1 cellular context compared by ENCODE assay signal in the genomic region with DNA sequence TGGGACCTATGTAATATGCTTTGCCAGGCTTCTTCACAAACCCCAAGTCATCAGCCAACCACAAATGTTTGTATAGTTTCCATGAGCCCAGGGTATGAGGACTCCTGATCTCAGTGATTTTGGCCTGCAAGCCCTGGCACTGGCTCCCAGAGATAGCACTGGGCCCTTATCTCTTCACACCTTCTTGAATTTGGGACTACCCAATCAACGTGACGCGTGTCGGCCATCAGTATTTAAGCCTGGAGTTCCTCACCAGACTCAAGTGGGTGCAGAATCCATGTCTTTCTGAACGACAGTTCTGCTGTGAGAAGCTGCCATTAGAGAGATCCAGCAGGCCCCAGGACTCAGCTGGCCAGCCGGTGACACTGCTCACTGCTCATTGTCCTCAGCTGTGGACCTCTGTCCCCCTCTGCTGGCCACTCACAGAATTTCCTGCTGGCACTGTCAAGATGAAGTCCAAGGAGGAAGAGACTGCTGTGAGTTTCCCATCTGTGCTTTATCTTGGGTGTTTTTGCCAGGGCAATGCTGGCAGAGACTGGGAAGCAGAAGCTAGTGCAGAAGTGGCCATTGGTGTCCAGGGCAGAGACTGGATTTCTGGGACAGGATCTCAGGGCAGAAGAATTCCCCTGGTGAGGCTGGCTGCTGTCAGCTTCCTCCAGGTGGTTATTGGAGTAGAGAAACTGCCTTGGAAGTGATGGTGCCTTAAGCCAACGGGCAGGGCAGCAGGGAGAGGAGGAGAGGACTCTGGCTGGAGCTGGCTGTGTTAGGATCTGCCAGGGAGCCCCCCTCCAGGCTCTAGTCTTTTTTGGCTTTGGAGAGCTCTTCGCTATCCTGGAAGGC.
A peak's percentile ranks its signal among the peaks of the same experiment; 100 is the strongest.
TF ChIP-seq lines count a peak whose summit lies in the region.

No MANE protein-coding gene starts in this region.

TF ChIP-seq in K562, 482 proteins besides CTCF, POLR2A, EP300 and RAD21 (continued from another document and continues in another):
- TF ChIP-seq, protein P1, sequence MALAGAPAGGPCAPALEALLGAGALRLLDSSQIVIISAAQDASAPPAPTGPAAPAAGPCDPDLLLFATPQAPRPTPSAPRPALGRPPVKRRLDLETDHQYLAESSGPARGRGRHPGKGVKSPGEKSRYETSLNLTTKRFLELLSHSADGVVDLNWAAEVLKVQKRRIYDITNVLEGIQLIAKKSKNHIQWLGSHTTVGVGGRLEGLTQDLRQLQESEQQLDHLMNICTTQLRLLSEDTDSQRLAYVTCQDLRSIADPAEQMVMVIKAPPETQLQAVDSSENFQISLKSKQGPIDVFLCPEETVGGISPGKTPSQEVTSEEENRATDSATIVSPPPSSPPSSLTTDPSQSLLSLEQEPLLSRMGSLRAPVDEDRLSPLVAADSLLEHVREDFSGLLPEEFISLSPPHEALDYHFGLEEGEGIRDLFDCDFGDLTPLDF (CRISPR knock-in tag; IDR thresholded peaks at IDR 0.05), result peak; percentile 64; the same call in 1 of the 2 replicates
- no peak for TF ChIP-seq XRCC3 (IDR thresholded peaks at IDR 0.05)
- TF ChIP-seq ZNF143 (CRISPR knock-in tag; IDR thresholded peaks at IDR 0.05), result no peak
- peak; percentile 27; the same call in 1 of the 2 replicates for TF ChIP-seq ZNF668 (CRISPR knock-in tag; IDR thresholded peaks at IDR 0.05)
- TF ChIP-seq KDM1A (IDR thresholded peaks at IDR 0.05), result peak; percentile 93 to 94
- TF ChIP-seq BRD4 (IDR thresholded peaks at IDR 0.05), result no peak
- no peak for TF ChIP-seq MCM2 (IDR thresholded peaks at IDR 0.05; ENCODE audit: low read depth)
- no peak for TF ChIP-seq PHTF2 (CRISPR knock-in tag; IDR thresholded peaks at IDR 0.05)
- no peak for TF ChIP-seq ZNF780A (CRISPR knock-in tag; IDR thresholded peaks at IDR 0.05)
- TF ChIP-seq CREM (IDR thresholded peaks at IDR 0.05; ENCODE audit: low read depth), result peak; percentile 56; the same call in 1 of the 2 replicates
- TF ChIP-seq ETV1 (tag; conservative IDR thresholded peaks at IDR 0.05; ENCODE audit: low read depth), result no peak
- 0 out of 2 replicates have a peak, but pooled peaks have one; percentile 43 for TF ChIP-seq ZNF24 (IDR thresholded peaks at IDR 0.05)
- no peak for TF ChIP-seq ZFPM2 (CRISPR knock-in tag; IDR thresholded peaks at IDR 0.05)
- TF ChIP-seq ASH1L (IDR thresholded peaks at IDR 0.05; ENCODE audit: borderline replicate concordance, low read depth, partially characterized antibody), result no peak
- TF ChIP-seq, protein P2, sequence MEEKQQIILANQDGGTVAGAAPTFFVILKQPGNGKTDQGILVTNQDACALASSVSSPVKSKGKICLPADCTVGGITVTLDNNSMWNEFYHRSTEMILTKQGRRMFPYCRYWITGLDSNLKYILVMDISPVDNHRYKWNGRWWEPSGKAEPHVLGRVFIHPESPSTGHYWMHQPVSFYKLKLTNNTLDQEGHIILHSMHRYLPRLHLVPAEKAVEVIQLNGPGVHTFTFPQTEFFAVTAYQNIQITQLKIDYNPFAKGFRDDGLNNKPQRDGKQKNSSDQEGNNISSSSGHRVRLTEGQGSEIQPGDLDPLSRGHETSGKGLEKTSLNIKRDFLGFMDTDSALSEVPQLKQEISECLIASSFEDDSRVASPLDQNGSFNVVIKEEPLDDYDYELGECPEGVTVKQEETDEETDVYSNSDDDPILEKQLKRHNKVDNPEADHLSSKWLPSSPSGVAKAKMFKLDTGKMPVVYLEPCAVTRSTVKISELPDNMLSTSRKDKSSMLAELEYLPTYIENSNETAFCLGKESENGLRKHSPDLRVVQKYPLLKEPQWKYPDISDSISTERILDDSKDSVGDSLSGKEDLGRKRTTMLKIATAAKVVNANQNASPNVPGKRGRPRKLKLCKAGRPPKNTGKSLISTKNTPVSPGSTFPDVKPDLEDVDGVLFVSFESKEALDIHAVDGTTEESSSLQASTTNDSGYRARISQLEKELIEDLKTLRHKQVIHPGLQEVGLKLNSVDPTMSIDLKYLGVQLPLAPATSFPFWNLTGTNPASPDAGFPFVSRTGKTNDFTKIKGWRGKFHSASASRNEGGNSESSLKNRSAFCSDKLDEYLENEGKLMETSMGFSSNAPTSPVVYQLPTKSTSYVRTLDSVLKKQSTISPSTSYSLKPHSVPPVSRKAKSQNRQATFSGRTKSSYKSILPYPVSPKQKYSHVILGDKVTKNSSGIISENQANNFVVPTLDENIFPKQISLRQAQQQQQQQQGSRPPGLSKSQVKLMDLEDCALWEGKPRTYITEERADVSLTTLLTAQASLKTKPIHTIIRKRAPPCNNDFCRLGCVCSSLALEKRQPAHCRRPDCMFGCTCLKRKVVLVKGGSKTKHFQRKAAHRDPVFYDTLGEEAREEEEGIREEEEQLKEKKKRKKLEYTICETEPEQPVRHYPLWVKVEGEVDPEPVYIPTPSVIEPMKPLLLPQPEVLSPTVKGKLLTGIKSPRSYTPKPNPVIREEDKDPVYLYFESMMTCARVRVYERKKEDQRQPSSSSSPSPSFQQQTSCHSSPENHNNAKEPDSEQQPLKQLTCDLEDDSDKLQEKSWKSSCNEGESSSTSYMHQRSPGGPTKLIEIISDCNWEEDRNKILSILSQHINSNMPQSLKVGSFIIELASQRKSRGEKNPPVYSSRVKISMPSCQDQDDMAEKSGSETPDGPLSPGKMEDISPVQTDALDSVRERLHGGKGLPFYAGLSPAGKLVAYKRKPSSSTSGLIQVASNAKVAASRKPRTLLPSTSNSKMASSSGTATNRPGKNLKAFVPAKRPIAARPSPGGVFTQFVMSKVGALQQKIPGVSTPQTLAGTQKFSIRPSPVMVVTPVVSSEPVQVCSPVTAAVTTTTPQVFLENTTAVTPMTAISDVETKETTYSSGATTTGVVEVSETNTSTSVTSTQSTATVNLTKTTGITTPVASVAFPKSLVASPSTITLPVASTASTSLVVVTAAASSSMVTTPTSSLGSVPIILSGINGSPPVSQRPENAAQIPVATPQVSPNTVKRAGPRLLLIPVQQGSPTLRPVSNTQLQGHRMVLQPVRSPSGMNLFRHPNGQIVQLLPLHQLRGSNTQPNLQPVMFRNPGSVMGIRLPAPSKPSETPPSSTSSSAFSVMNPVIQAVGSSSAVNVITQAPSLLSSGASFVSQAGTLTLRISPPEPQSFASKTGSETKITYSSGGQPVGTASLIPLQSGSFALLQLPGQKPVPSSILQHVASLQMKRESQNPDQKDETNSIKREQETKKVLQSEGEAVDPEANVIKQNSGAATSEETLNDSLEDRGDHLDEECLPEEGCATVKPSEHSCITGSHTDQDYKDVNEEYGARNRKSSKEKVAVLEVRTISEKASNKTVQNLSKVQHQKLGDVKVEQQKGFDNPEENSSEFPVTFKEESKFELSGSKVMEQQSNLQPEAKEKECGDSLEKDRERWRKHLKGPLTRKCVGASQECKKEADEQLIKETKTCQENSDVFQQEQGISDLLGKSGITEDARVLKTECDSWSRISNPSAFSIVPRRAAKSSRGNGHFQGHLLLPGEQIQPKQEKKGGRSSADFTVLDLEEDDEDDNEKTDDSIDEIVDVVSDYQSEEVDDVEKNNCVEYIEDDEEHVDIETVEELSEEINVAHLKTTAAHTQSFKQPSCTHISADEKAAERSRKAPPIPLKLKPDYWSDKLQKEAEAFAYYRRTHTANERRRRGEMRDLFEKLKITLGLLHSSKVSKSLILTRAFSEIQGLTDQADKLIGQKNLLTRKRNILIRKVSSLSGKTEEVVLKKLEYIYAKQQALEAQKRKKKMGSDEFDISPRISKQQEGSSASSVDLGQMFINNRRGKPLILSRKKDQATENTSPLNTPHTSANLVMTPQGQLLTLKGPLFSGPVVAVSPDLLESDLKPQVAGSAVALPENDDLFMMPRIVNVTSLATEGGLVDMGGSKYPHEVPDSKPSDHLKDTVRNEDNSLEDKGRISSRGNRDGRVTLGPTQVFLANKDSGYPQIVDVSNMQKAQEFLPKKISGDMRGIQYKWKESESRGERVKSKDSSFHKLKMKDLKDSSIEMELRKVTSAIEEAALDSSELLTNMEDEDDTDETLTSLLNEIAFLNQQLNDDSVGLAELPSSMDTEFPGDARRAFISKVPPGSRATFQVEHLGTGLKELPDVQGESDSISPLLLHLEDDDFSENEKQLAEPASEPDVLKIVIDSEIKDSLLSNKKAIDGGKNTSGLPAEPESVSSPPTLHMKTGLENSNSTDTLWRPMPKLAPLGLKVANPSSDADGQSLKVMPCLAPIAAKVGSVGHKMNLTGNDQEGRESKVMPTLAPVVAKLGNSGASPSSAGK (IDR thresholded peaks at IDR 0.05), result peak; percentile 64
- TF ChIP-seq NBN (IDR thresholded peaks at IDR 0.05; ENCODE audit: low read depth), result 0 out of 2 replicates have a peak, but pooled peaks have one; percentile 54
- no peak for TF ChIP-seq THRAP3 (IDR thresholded peaks at IDR 0.05; ENCODE audit: borderline replicate concordance)
- TF ChIP-seq KAT2B (IDR thresholded peaks at IDR 0.05; ENCODE audit: low read depth, low read length), result no peak
- TF ChIP-seq, protein P3, sequence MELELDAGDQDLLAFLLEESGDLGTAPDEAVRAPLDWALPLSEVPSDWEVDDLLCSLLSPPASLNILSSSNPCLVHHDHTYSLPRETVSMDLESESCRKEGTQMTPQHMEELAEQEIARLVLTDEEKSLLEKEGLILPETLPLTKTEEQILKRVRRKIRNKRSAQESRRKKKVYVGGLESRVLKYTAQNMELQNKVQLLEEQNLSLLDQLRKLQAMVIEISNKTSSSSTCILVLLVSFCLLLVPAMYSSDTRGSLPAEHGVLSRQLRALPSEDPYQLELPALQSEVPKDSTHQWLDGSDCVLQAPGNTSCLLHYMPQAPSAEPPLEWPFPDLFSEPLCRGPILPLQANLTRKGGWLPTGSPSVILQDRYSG (tag; conservative IDR thresholded peaks at IDR 0.05; ENCODE audit: low read depth), result no peak
- no peak for TF ChIP-seq POLR2H (tag; IDR thresholded peaks at IDR 0.05; ENCODE audit: low read depth)
- no peak for TF ChIP-seq EZH2 (IDR thresholded peaks at IDR 0.05; ENCODE audit: borderline replicate concordance, low read depth, low read length)
- TF ChIP-seq ZNF175 (CRISPR knock-in tag; IDR thresholded peaks at IDR 0.05; ENCODE audit: low read depth), result no peak
- TF ChIP-seq SNIP1 (IDR thresholded peaks at IDR 0.05; ENCODE audit: low read depth), result no peak
- TF ChIP-seq MYC (IDR thresholded peaks at IDR 0.05; ENCODE audit: low read depth, low read length), result peak; percentile 40; the same call in 1 of the 2 replicates
- TF ChIP-seq MYC (CRISPR knock-in tag; IDR thresholded peaks at IDR 0.05; ENCODE audit: borderline replicate concordance, low read depth), result no peak
- TF ChIP-seq ZNF282 (CRISPR knock-in tag; IDR thresholded peaks at IDR 0.05), result no peak; the same call in 1 of the 2 replicates
- TF ChIP-seq CBX2 (IDR thresholded peaks at IDR 0.05; ENCODE audit: insufficient read depth, low read length, poor library complexity, severe bottlenecking), result no peak
- no peak for TF ChIP-seq NCOA2 (IDR thresholded peaks at IDR 0.05; ENCODE audit: partially characterized antibody in 2 of 2)
- no peak for TF ChIP-seq SRSF7 (optimal IDR thresholded peaks at IDR 0.05; ENCODE audit: low read depth, low read length)
- TF ChIP-seq ZFP36 (IDR thresholded peaks at IDR 0.05; ENCODE audit: low read depth, low read length, partially characterized antibody), result peak; percentile 33
- TF ChIP-seq RAD51 (IDR thresholded peaks at IDR 0.05; ENCODE audit: borderline replicate concordance, low read depth), result no peak; the same call in 1 of the 2 replicates
- TF ChIP-seq RBM34 (IDR thresholded peaks at IDR 0.05; ENCODE audit: borderline replicate concordance, insufficient read depth, low read length), result no peak
- peak; percentile 96 for TF ChIP-seq TAL1 (IDR thresholded peaks at IDR 0.05)
- TF ChIP-seq ZNF133 (CRISPR knock-in tag; IDR thresholded peaks at IDR 0.05), result no peak
- TF ChIP-seq SREBF1 (IDR thresholded peaks at IDR 0.05; ENCODE audit: borderline replicate concordance, low read depth, low read length), result no peak
- TF ChIP-seq PML (IDR thresholded peaks at IDR 0.05; ENCODE audit: low read length), result peak; percentile 89
- peak; percentile 84 for TF ChIP-seq PYGO2 (tag; IDR thresholded peaks at IDR 0.05)
- TF ChIP-seq ELF4 (CRISPR knock-in tag; IDR thresholded peaks at IDR 0.05), result 0 out of 2 replicates have a peak, but pooled peaks have one; percentile 82
- TF ChIP-seq, protein P4, sequence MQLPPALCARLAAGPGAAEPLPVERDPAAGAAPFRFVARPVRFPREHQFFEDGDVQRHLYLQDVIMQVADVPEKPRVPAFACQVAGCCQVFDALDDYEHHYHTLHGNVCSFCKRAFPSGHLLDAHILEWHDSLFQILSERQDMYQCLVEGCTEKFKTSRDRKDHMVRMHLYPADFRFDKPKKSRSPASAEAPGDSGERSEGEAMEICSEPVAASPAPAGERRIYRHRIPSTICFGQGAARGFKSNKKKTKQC (CRISPR knock-in tag; IDR thresholded peaks at IDR 0.05), result no peak
- peak; percentile 65 to 74; a peak in 3 of 4 replicates for TF ChIP-seq TEAD1 (CRISPR knock-in tag; IDR thresholded peaks at IDR 0.05)
- no peak for TF ChIP-seq BRCA1 (IDR thresholded peaks at IDR 0.05)
- TF ChIP-seq BRCA1 (CRISPR knock-in tag; IDR thresholded peaks at IDR 0.05), result no peak
- TF ChIP-seq, protein P5, sequence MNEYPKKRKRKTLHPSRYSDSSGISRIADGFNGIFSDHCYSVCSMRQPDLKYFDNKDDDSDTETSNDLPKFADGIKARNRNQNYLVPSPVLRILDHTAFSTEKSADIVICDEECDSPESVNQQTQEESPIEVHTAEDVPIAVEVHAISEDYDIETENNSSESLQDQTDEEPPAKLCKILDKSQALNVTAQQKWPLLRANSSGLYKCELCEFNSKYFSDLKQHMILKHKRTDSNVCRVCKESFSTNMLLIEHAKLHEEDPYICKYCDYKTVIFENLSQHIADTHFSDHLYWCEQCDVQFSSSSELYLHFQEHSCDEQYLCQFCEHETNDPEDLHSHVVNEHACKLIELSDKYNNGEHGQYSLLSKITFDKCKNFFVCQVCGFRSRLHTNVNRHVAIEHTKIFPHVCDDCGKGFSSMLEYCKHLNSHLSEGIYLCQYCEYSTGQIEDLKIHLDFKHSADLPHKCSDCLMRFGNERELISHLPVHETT (CRISPR knock-in tag; conservative IDR thresholded peaks at IDR 0.05 in 1 of 2, IDR thresholded peaks at IDR 0.05 in 1 of 2), result peak in 1 of 2 experiments; percentile 82; a peak in 1 of 4 replicates
- no peak for TF ChIP-seq CREBBP (IDR thresholded peaks at IDR 0.05; ENCODE audit: low read depth, low read length)
- TF ChIP-seq SIRT6 (IDR thresholded peaks at IDR 0.05; ENCODE audit: low read depth, low read length), result no peak
- no peak for TF ChIP-seq HDAC6 (IDR thresholded peaks at IDR 0.05; ENCODE audit: low read depth, low read length)
- TF ChIP-seq, protein P6, sequence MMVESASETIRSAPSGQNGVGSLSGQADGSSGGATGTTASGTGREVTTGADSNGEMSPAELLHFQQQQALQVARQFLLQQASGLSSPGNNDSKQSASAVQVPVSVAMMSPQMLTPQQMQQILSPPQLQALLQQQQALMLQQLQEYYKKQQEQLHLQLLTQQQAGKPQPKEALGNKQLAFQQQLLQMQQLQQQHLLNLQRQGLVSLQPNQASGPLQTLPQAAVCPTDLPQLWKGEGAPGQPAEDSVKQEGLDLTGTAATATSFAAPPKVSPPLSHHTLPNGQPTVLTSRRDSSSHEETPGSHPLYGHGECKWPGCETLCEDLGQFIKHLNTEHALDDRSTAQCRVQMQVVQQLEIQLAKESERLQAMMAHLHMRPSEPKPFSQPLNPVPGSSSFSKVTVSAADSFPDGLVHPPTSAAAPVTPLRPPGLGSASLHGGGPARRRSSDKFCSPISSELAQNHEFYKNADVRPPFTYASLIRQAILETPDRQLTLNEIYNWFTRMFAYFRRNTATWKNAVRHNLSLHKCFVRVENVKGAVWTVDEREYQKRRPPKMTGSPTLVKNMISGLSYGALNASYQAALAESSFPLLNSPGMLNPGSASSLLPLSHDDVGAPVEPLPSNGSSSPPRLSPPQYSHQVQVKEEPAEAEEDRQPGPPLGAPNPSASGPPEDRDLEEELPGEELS (CRISPR knock-in tag; IDR thresholded peaks at IDR 0.05; ENCODE audit: borderline replicate concordance), result no peak
- no peak for TF ChIP-seq RFX7 (CRISPR knock-in tag; IDR thresholded peaks at IDR 0.05)
